ENCODE assay signal across 24 cellular contexts in the genomic region with DNA sequence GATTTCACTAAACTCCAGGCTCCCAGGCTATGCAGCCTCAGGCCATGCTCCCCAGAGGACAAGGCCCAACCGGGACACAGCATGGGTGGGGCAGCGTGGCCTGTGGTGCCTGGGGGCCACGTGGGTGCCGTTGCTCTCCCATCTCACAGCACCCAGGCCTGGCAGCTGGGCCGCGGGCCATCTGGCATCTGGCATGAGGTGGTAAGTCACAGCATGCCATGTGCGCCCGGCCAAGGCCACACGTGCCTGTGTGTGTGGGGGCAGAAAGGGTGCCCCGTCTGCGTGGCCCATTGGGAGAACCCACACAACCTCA.
A peak's percentile ranks its signal among the peaks of the same experiment; 100 is the strongest.
DNase-seq lines count a peak whose midpoint lies in the region; ATAC-seq and TF ChIP-seq lines count a peak whose summit lies in the region.
"Had no signal": no experiment of that assay in that cellular context is flagged by ENCODE, and none has a peak within 500 bp of the region (broad histone marks: within the 10 kb centered on the region; RNA-seq: fewer than 3 reads in every experiment).

No MANE protein-coding gene starts in this region.

- H3K27ac Mint-ChIP-seq in activated naive CD4-positive, alpha-beta T cell treated with anti-CD3 and anti-CD28 coated beads, Interleukin-2, amount 10 ng/mL, durations not matched to agents 7 days and 5 days, result no peak overlapping the region
- H3K27ac Mint-ChIP-seq in activated naive CD4-positive, alpha-beta T cell treated with anti-CD3 and anti-CD28 coated beads, Interleukin-2, amount 50 U/mL, for 72 hours, result no peak overlapping the region
- H3K27ac Mint-ChIP-seq in endodermal cell (no peak overlapping the region), natural killer cell (no peak overlapping the region)
- H3K27ac Mint-ChIP-seq: GM23338; naive B cell; stimulated activated naive CD8-positive, alpha-beta T cell treated with anti-CD3 and anti-CD28 coated beads, Interleukin-15, amount 100 ng/mL, for 72 hours had no signal

- no peak overlapping the region for H2AFZ ChIP-seq in smooth muscle cell (ENCODE audit: low read depth)
- H2AFZ ChIP-seq: GM23338 had no signal

- no peak overlapping the region for H3K4me3 Mint-ChIP-seq in activated naive CD4-positive, alpha-beta T cell treated with anti-CD3 and anti-CD28 coated beads, Interleukin-2, amount 10 ng/mL, durations not matched to agents 7 days and 5 days
- no peak overlapping the region for H3K4me3 Mint-ChIP-seq in endodermal cell
- no peak overlapping the region for H3K4me3 Mint-ChIP-seq in natural killer cell
- H3K4me3 Mint-ChIP-seq: GM23338; naive B cell; stimulated activated naive CD8-positive, alpha-beta T cell treated with anti-CD3 and anti-CD28 coated beads, Interleukin-15, amount 100 ng/mL, for 72 hours had no signal

- peaks cover 18% of the 10 kb centered on the region for H3K4me1 Mint-ChIP-seq in activated naive CD4-positive, alpha-beta T cell treated with anti-CD3 and anti-CD28 coated beads, Interleukin-2, amount 10 ng/mL, durations not matched to agents 7 days and 5 days
- H3K4me1 Mint-ChIP-seq in endodermal cell, result peaks cover 29% of the 10 kb centered on the region
- peaks cover 16 to 20% of the 10 kb centered on the region in 2 donors for H3K4me1 Mint-ChIP-seq in natural killer cell

- TF ChIP-seq POLR2A in upper lobe of left lung (IDR thresholded peaks at IDR 0.05), result no peak

- no peak for ATAC-seq in activated naive CD4-positive, alpha-beta T cell treated with anti-CD3 and anti-CD28 coated beads, Interleukin-2, amount 50 U/mL, for 72 hours
- ATAC-seq in natural killer cell (no peak), upper lobe of left lung (ENCODE audit: low FRiP score in 2 of 2) (no peak), GM18511 (IDR thresholded peaks at IDR 0.05; ENCODE audit: unreplicated experiment) (no peak)
- ATAC-seq: GM23338; K562; stimulated activated naive CD8-positive, alpha-beta T cell treated with anti-CD3 and anti-CD28 coated beads, Interleukin-15, amount 100 ng/mL, for 72 hours had no signal

- 94 to 96% methylated on average over 3 to 11 of the region's 11 CpGs for WGBS in endodermal cell (ENCODE audit: insufficient coverage in 1 of 2, insufficient read length in 1 of 2), 2 experiments
- WGBS in upper lobe of left lung, 2 donors, result 97% methylated on average over 11 of the region's 11 CpGs; no CpG with 5 or more reads in 1 of the 2 donors
- 96% methylated on average over 11 of the region's 11 CpGs for WGBS in smooth muscle cell (ENCODE audit: low lambda C conversion rate)

- TF ChIP-seq CTCF in endodermal cell (conservative IDR thresholded peaks at IDR 0.05) (no peak), natural killer cell (IDR thresholded peaks at IDR 0.05) (no peak), upper lobe of left lung (IDR thresholded peaks at IDR 0.05) (no peak), smooth muscle cell (IDR thresholded peaks at IDR 0.05; ENCODE audit: borderline replicate concordance, insufficient read depth, poor library complexity, severe bottlenecking) (no peak)

- intact Hi-C loops in natural killer cell (cut with micrococcal nuclease), result no loop called here

- no peaks in the 10 kb centered on the region for H3K79me2 ChIP-seq in smooth muscle cell (ENCODE audit: low read depth)

- H3K27ac ChIP-seq in endodermal cell (ENCODE audit: low read depth, low read length) (no peak overlapping the region), upper lobe of left lung (no peak overlapping the region), smooth muscle cell (ENCODE audit: low read depth) (no peak overlapping the region)
- H3K27ac ChIP-seq: coronary artery, transverse colon, VCaP had no signal

- no peaks in the 10 kb centered on the region for H3K36me3 ChIP-seq in endodermal cell (ENCODE audit: control insufficient read depth, insufficient read depth, low read length)
- peaks cover 0 to 14% (median 7%) of the 10 kb centered on the region in 4 donors for H3K36me3 ChIP-seq in upper lobe of left lung
- H3K36me3 ChIP-seq in smooth muscle cell (ENCODE audit: low read depth), result no peaks in the 10 kb centered on the region
- H3K36me3 ChIP-seq: BE2C, transverse colon had no signal

- TF ChIP-seq EP300 in upper lobe of left lung (IDR thresholded peaks at IDR 0.05), result no peak

- H4K20me1 ChIP-seq in smooth muscle cell (ENCODE audit: low read depth), result no peaks in the 10 kb centered on the region

- DNase-seq in activated naive CD4-positive, alpha-beta T cell treated with anti-CD3 and anti-CD28 coated beads, Interleukin-2, amount 10 ng/mL, durations not matched to agents 7 days and 5 days, result peak; percentile 1
- DNase-seq in activated naive CD4-positive, alpha-beta T cell treated with anti-CD3 and anti-CD28 coated beads, Interleukin-2, amount 50 U/mL, for 72 hours (ENCODE audit: low spot score in 2 of 2), result no peak
- DNase-seq in endodermal cell (peak; percentile 18), natural killer cell (peak; percentile 10), upper lobe of left lung (peak; percentile 10 to 79), smooth muscle cell (lab: John Stamatoyannopoulos, UW; ENCODE audit: unreplicated experiment) (no peak), hippocampal formation (lab: John Stamatoyannopoulos, UW) (no peak)
- DNase-seq: activated T-cell treated with anti-CD3 and anti-CD28 coated beads for 4 hours, amniotic stem cell, BE2C, DMS53, GF-D8, mesendoderm, naive B cell, NCI-H2081 treated with DMSO at 0.1 percent for 48 hours, NCI-H446, SHP77, transverse colon had no signal

- CTCF ChIA-PET in activated naive CD4-positive, alpha-beta T cell treated with anti-CD3 and anti-CD28 coated beads, Interleukin-2, amount 10 ng/mL, durations not matched to agents 7 days and 5 days (lab: Charles Lee), result no interaction called here

- peaks cover 2% of the 10 kb centered on the region for H3K9me3 Mint-ChIP-seq in activated naive CD4-positive, alpha-beta T cell treated with anti-CD3 and anti-CD28 coated beads, Interleukin-2, amount 10 ng/mL, durations not matched to agents 7 days and 5 days
- no peaks in the 10 kb centered on the region for H3K9me3 Mint-ChIP-seq in activated naive CD4-positive, alpha-beta T cell treated with anti-CD3 and anti-CD28 coated beads, Interleukin-2, amount 50 U/mL, for 72 hours
- H3K9me3 Mint-ChIP-seq in endodermal cell (peaks cover 7% of the 10 kb centered on the region), natural killer cell (no peaks in the 10 kb centered on the region)
- H3K9me3 Mint-ChIP-seq: stimulated activated naive CD8-positive, alpha-beta T cell treated with anti-CD3 and anti-CD28 coated beads, Interleukin-15, amount 100 ng/mL, for 72 hours had no signal

- H3F3A ChIP-seq in smooth muscle cell (ENCODE audit: low read depth), result no peaks in the 10 kb centered on the region

- H3K36me3 Mint-ChIP-seq in activated naive CD4-positive, alpha-beta T cell treated with anti-CD3 and anti-CD28 coated beads, Interleukin-2, amount 10 ng/mL, durations not matched to agents 7 days and 5 days, result peaks cover 5% of the 10 kb centered on the region
- peaks cover 7 to 30% of the 10 kb centered on the region in 2 donors for H3K36me3 Mint-ChIP-seq in activated naive CD4-positive, alpha-beta T cell treated with anti-CD3 and anti-CD28 coated beads, Interleukin-2, amount 50 U/mL, for 72 hours
- H3K36me3 Mint-ChIP-seq in endodermal cell (ENCODE audit: low read depth), result peaks cover 12% of the 10 kb centered on the region
- H3K36me3 Mint-ChIP-seq in natural killer cell, result no peaks in the 10 kb centered on the region

- H3K27me3 ChIP-seq in endodermal cell (ENCODE audit: control insufficient read depth, insufficient read depth, low read length, poor library complexity, severe bottlenecking), result no peaks in the 10 kb centered on the region
- no peaks in the 10 kb centered on the region for H3K27me3 ChIP-seq in upper lobe of left lung
- no peaks in the 10 kb centered on the region for H3K27me3 ChIP-seq in smooth muscle cell (ENCODE audit: low read depth)
- H3K27me3 ChIP-seq: BE2C, transverse colon had no signal

- H3K9me3 ChIP-seq in endodermal cell (ENCODE audit: control insufficient read depth, low read length), result peaks cover 3% of the 10 kb centered on the region
- no peaks in the 10 kb centered on the region for H3K9me3 ChIP-seq in upper lobe of left lung
- no peaks in the 10 kb centered on the region for H3K9me3 ChIP-seq in smooth muscle cell (replicated peaks; ENCODE audit: low read depth)
- H3K9me3 ChIP-seq: BE2C, transverse colon had no signal

- no peaks in the 10 kb centered on the region for H3K27me3 Mint-ChIP-seq in activated naive CD4-positive, alpha-beta T cell treated with anti-CD3 and anti-CD28 coated beads, Interleukin-2, amount 10 ng/mL, durations not matched to agents 7 days and 5 days
- H3K27me3 Mint-ChIP-seq in endodermal cell (ENCODE audit: insufficient read depth) (peaks cover 1% of the 10 kb centered on the region), natural killer cell (ENCODE audit: low read depth in 2 of 2) (no peaks in the 10 kb centered on the region)
- H3K27me3 Mint-ChIP-seq: naive B cell; stimulated activated naive CD8-positive, alpha-beta T cell treated with anti-CD3 and anti-CD28 coated beads, Interleukin-15, amount 100 ng/mL, for 72 hours had no signal

- no peak overlapping the region for H3K4me2 ChIP-seq in smooth muscle cell
- H3K4me2 ChIP-seq: GM23338 had no signal

- H3K4me1 ChIP-seq in endodermal cell (ENCODE audit: control insufficient read depth, insufficient read depth, low read length), result peaks cover 11% of the 10 kb centered on the region
- H3K4me1 ChIP-seq in upper lobe of left lung, result peaks cover 0 to 13% (median 6%) of the 10 kb centered on the region in 4 donors
- H3K4me1 ChIP-seq in smooth muscle cell (ENCODE audit: low read depth), result no peaks in the 10 kb centered on the region
- H3K4me1 ChIP-seq: BE2C, transverse colon had no signal

- no peak overlapping the region for H3K4me3 ChIP-seq in endodermal cell (ENCODE audit: low read length)
- H3K4me3 ChIP-seq in upper lobe of left lung, result no peak overlapping the region
- H3K4me3 ChIP-seq in smooth muscle cell, result no peak overlapping the region
- H3K4me3 ChIP-seq: coronary artery, GM23338, K562, transverse colon had no signal

- H3K9ac ChIP-seq in endodermal cell (ENCODE audit: extremely low read depth, low read length, poor library complexity, severe bottlenecking) (no peak overlapping the region), smooth muscle cell (ENCODE audit: low read depth) (no peak overlapping the region)

Comparison
In these comparisons a context has a peak if more than half of its experiments do, and no peak if none do; other contexts are left out.
1. DNase-seq: peak in activated naive CD4-positive, alpha-beta T cell treated with anti-CD3 and anti-CD28 coated beads, Interleukin-2, amount 10 ng/mL, durations not matched to agents 7 days and 5 days (single experiment), endodermal cell (single experiment), natural killer cell (single experiment) and upper lobe of left lung (2 of 2); none in activated naive CD4-positive, alpha-beta T cell treated with anti-CD3 and anti-CD28 coated beads, Interleukin-2, amount 50 U/mL, for 72 hours (0 of 2), smooth muscle cell (single experiment) and hippocampal formation (0 of 2).